In the genomic region with DNA sequence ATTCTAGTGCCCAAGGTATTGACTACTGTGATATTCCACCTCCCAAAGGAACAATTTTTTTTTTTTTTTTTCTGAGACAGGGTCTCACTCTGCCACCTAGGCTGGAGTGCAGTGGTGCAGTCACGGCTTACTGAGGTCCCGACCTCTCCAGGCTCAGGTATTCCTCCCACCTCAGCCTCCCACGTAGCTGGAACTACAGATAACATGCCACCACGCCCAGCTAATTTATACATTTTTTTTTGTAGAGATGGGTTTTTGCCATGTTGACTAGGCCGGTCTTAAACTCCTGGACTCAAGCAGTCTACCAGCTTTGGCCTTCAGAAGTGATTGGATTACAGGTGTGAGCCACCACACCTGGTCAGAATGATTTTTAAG, we compare ENCODE assay signal across 2 cellular contexts.
TF ChIP-seq lines count a peak whose summit lies in the region.

No MANE protein-coding gene starts in this region.

TF ChIP-seq in GM23338, 12 proteins besides CTCF, POLR2A, EP300 and RAD21 (continues in another document):
- TF ChIP-seq, protein P1, sequence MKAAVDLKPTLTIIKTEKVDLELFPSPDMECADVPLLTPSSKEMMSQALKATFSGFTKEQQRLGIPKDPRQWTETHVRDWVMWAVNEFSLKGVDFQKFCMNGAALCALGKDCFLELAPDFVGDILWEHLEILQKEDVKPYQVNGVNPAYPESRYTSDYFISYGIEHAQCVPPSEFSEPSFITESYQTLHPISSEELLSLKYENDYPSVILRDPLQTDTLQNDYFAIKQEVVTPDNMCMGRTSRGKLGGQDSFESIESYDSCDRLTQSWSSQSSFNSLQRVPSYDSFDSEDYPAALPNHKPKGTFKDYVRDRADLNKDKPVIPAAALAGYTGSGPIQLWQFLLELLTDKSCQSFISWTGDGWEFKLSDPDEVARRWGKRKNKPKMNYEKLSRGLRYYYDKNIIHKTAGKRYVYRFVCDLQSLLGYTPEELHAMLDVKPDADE (IDR thresholded peaks at IDR 0.05): no peak
- no peak for TF ChIP-seq STAT1 (IDR thresholded peaks at IDR 0.05; ENCODE audit: unreplicated experiment)
- no peak for TF ChIP-seq EZH2 (IDR thresholded peaks at IDR 0.05; ENCODE audit: low read depth, unreplicated experiment)
- TF ChIP-seq CREB1 (CRISPR knock-in tag; IDR thresholded peaks at IDR 0.05; ENCODE audit: low read depth): no peak
- no peak for TF ChIP-seq EZH2phosphoT487 (IDR thresholded peaks at IDR 0.05; ENCODE audit: unreplicated experiment)
- TF ChIP-seq ZNF114 (CRISPR knock-in tag; IDR thresholded peaks at IDR 0.05): no peak
- TF ChIP-seq POLR2AphosphoS5 (IDR thresholded peaks at IDR 0.05; ENCODE audit: low read depth): no peak
- TF ChIP-seq NANOG (IDR thresholded peaks at IDR 0.05; ENCODE audit: borderline replicate concordance): no peak
- no peak for TF ChIP-seq JUNB (IDR thresholded peaks at IDR 0.05; ENCODE audit: unreplicated experiment)
- TF ChIP-seq, protein P2, sequence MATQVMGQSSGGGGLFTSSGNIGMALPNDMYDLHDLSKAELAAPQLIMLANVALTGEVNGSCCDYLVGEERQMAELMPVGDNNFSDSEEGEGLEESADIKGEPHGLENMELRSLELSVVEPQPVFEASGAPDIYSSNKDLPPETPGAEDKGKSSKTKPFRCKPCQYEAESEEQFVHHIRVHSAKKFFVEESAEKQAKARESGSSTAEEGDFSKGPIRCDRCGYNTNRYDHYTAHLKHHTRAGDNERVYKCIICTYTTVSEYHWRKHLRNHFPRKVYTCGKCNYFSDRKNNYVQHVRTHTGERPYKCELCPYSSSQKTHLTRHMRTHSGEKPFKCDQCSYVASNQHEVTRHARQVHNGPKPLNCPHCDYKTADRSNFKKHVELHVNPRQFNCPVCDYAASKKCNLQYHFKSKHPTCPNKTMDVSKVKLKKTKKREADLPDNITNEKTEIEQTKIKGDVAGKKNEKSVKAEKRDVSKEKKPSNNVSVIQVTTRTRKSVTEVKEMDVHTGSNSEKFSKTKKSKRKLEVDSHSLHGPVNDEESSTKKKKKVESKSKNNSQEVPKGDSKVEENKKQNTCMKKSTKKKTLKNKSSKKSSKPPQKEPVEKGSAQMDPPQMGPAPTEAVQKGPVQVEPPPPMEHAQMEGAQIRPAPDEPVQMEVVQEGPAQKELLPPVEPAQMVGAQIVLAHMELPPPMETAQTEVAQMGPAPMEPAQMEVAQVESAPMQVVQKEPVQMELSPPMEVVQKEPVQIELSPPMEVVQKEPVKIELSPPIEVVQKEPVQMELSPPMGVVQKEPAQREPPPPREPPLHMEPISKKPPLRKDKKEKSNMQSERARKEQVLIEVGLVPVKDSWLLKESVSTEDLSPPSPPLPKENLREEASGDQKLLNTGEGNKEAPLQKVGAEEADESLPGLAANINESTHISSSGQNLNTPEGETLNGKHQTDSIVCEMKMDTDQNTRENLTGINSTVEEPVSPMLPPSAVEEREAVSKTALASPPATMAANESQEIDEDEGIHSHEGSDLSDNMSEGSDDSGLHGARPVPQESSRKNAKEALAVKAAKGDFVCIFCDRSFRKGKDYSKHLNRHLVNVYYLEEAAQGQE (IDR thresholded peaks at IDR 0.05; ENCODE audit: unreplicated experiment): no peak
- TF ChIP-seq ZNF331 (CRISPR knock-in tag; IDR thresholded peaks at IDR 0.05; ENCODE audit: low read depth): no peak

TF ChIP-seq in endothelial cell of umbilical vein, 7 proteins besides CTCF, POLR2A, EP300 and RAD21:
- TF ChIP-seq GATA2 (IDR thresholded peaks at IDR 0.05; ENCODE audit: insufficient read depth, insufficient read length, low read depth, low read length) (no peak), EZH2 (IDR thresholded peaks at IDR 0.05; ENCODE audit: borderline replicate concordance, low read depth, low read length, severe bottlenecking) (no peak), POLR2AphosphoS5 (IDR thresholded peaks at IDR 0.05; ENCODE audit: insufficient read depth, low read depth, low read length) (no peak), JUN (IDR thresholded peaks at IDR 0.05; ENCODE audit: borderline replicate concordance, insufficient read depth, insufficient read length, low read depth) (no peak), MYC (IDR thresholded peaks at IDR 0.05; ENCODE audit: low read depth, low read length) (no peak), FOS (IDR thresholded peaks at IDR 0.05; ENCODE audit: borderline replicate concordance, insufficient read depth, low read length) (no peak)
- TF ChIP-seq, protein P3, sequence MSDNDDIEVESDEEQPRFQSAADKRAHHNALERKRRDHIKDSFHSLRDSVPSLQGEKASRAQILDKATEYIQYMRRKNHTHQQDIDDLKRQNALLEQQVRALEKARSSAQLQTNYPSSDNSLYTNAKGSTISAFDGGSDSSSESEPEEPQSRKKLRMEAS (IDR thresholded peaks at IDR 0.05; ENCODE audit: insufficient read depth, insufficient read length): no peak
